Comparison of ENCODE assay signal across 17 cellular contexts in the genomic region with DNA sequence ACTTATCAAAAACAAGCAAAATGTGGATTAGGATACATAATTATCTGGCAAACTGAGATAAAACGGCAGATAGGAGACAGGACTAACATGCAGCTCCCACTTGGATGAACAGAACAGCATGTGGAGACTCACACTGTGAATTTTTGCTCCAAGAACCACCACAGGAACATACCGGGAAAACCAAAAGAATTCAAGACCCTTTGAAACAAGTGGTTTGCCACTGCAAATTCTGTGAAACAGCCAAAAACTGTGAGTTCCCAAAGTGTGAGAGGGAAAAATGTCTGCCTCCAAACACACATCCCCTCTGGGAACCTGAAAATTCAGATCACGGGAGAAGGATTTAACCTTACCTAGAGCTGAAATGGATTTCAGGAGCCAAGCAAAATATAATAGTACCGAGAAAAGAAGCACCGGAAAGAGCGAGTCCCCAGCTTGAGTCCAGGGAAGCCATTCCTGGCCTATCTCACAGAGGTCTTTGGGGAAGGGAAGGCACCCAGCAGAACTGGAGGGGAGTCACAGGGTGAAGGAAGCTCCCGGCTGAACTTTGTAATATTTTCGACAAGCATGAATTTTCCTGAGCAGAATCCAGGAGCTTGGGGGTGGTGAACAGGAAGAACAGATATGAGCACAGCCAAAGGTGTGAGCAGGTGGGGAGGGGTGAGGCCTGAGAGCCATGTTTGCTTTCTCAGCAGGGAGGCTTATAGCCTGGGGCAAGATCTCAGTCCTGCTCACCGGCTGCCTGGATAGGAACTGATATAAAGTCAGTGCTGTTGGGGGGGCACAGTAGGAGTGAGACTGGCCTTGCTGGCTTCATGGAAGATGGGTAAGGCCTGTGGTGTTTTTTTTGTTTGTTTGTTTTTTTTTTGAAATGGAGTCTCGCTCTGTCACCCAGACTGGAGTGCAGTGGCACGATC. TPM values are rescaled to one million over a fixed set of nuclear protein-coding genes. Genes with fewer than 3 reads are reported as not detected.
DNase-seq lines count a peak whose midpoint lies in the region; ATAC-seq and TF ChIP-seq lines count a peak whose summit lies in the region.
"Had no signal": no experiment of that assay in that cellular context is flagged by ENCODE, and none has a peak within 500 bp of the region (broad histone marks: within the 10 kb centered on the region; RNA-seq: fewer than 3 reads in every experiment).

No MANE protein-coding gene starts in this region.

- H3K36me3 Mint-ChIP-seq in immature natural killer cell, result peaks cover 8 to 22% (median 10%) of the 10 kb centered on the region in 3 donors

- H3K36me3 ChIP-seq in HUES48 (ENCODE audit: control insufficient read depth, insufficient read depth, low read length) (no peaks in the 10 kb centered on the region), RWPE2 (ENCODE audit: low read depth) (peaks cover 5% of the 10 kb centered on the region; the same call in 1 of the 2 replicates)

- DNase-seq in COLO668 (lab: John Stamatoyannopoulos, UW; ENCODE audit: unreplicated experiment) (peak; percentile 92), RWPE2 (ENCODE audit: low spot score) (no peak), immature natural killer cell (no peak), head of caudate nucleus (no peak), NCI-H1436 treated with DMSO at 0.1 percent for 48 hours (lab: John Stamatoyannopoulos, UW) (no peak)
- DNase-seq: activated CD8-positive, alpha-beta memory T cell treated with anti-CD3 and anti-CD28 coated beads, Interleukin-2, amount 50 U/mL, for 48 hours; activated naive CD4-positive, alpha-beta T cell treated with anti-CD3 and anti-CD28 coated beads for 36 hours; kidney glomerular epithelial cell; NCI-H1105 treated with DMSO at 0.1 percent for 48 hours; NCI-H774 had no signal

- H3K27ac Mint-ChIP-seq in immature natural killer cell, result peak overlapping the region in 4 of 6 donors; percentile 12 to 90 (median 28)
- H3K27ac Mint-ChIP-seq: activated naive CD4-positive, alpha-beta T cell treated with anti-CD3 and anti-CD28 coated beads for 36 hours; T-helper 1 cell treated with Interleukin-12 subunit alpha and Interleukin-12 subunit beta and Interleukin-4 antibody, amounts not matched to agents 30 μg/mL and 1 μg/mL, for 36 hours had no signal

- H3K27me3 ChIP-seq in HUES48 (ENCODE audit: control insufficient read depth, insufficient read depth, low read length), result no peaks in the 10 kb centered on the region
- H3K27me3 ChIP-seq in RWPE2 (ENCODE audit: insufficient read depth, poor library complexity, severe bottlenecking), result no peaks in the 10 kb centered on the region

- no peak overlapping the region for H3K4me3 Mint-ChIP-seq in immature natural killer cell
- H3K4me3 Mint-ChIP-seq: activated naive CD4-positive, alpha-beta T cell treated with anti-CD3 and anti-CD28 coated beads for 36 hours; B cell; central memory CD8-positive, alpha-beta T cell; T-helper 1 cell treated with Interleukin-12 subunit alpha and Interleukin-12 subunit beta and Interleukin-4 antibody, amounts not matched to agents 30 μg/mL and 1 μg/mL, for 36 hours had no signal

- peaks cover 0 to 11% (median 4%) of the 10 kb centered on the region in 6 donors for H3K9me3 Mint-ChIP-seq in immature natural killer cell

- H3K4me1 ChIP-seq in HUES48 (ENCODE audit: control insufficient read depth, insufficient read depth, low read length) (peaks cover 11% of the 10 kb centered on the region), RWPE2 (ENCODE audit: insufficient read depth, poor library complexity, severe bottlenecking) (no peaks in the 10 kb centered on the region)

- ATAC-seq in RWPE2 (ENCODE audit: low read depth) (peak; percentile 42; the same call in 2 of the 3 replicates), GM18505 (IDR thresholded peaks at IDR 0.05; ENCODE audit: unreplicated experiment) (no peak), GM21515 (IDR thresholded peaks at IDR 0.05; ENCODE audit: unreplicated experiment) (no peak)
- ATAC-seq: GM12878 had no signal

- H3K4me1 Mint-ChIP-seq in immature natural killer cell, result peaks cover 48 to 82% of the 10 kb centered on the region in 2 donors

- H3K9me3 ChIP-seq in HUES48 (ENCODE audit: control insufficient read depth, insufficient read depth, low read length) (no peaks in the 10 kb centered on the region), RWPE2 (ENCODE audit: severe bottlenecking) (no peaks in the 10 kb centered on the region)

- no peak overlapping the region for H3K9ac ChIP-seq in HUES48 (ENCODE audit: low read depth, low read length)

- no peak for TF ChIP-seq CTCF in RWPE2 (IDR thresholded peaks at IDR 0.05; ENCODE audit: poor library complexity, severe bottlenecking)

- H3K4me3 ChIP-seq in HUES48 (ENCODE audit: low read depth, low read length) (no peak overlapping the region), RWPE2 (ENCODE audit: severe bottlenecking) (no peak overlapping the region)
- H3K4me3 ChIP-seq: GM12878 had no signal

- TF ChIP-seq POLR2A in GM18505 (IDR thresholded peaks at IDR 0.05; ENCODE audit: borderline replicate concordance, extremely low read depth, insufficient read depth, insufficient read length), result no peak

- intact Hi-C loops in head of caudate nucleus (cut with DNase I), result no loop called here

- peak overlapping the region; percentile 53 for H3K27ac ChIP-seq in HUES48 (ENCODE audit: low read depth, low read length)
- no peak overlapping the region for H3K27ac ChIP-seq in RWPE2 (ENCODE audit: poor library complexity, severe bottlenecking)

- no peaks in the 10 kb centered on the region for H3K27me3 Mint-ChIP-seq in immature natural killer cell (ENCODE audit: low read depth in 3 of 3)
- H3K27me3 Mint-ChIP-seq: B cell; central memory CD8-positive, alpha-beta T cell had no signal

RNA-seq across cellular contexts. Expression of gene MANBA, which starts 23.9 kb away (rescaled TPM):
- polyA plus RNA-seq in immature natural killer cell, result 10 to 100 TPM; 17.7 to 26.2 (median 18.3) TPM
